Comparison of ENCODE assay signal across 11 cellular contexts in genomic region chr5:141657937-141658545, GRCh38. TPM values are rescaled to one million over a fixed set of nuclear protein-coding genes. Genes with fewer than 3 reads are reported as not detected.
DNase-seq lines count a peak whose midpoint lies in the region; ATAC-seq, FAIRE-seq and TF ChIP-seq lines count a peak whose summit lies in the region.
"Had no signal": no experiment of that assay in that cellular context is flagged by ENCODE, and none has a peak within 500 bp of the region (broad histone marks: within the 10 kb centered on the region; RNA-seq: fewer than 3 reads in every experiment).

No MANE protein-coding gene starts in this region.

- H3K27ac ChIP-seq in astrocyte (ENCODE audit: low read depth, low read length) = peak overlapping the region; percentile 81
- H3K27ac ChIP-seq: BLaER1 had no signal

- H3K4me3 ChIP-seq in astrocyte (ENCODE audit: insufficient read depth, low read depth, low read length) = no peak overlapping the region
- H3K4me3 ChIP-seq in HAP-1 = no peak overlapping the region
- H3K4me3 ChIP-seq: BLaER1 had no signal

- no peaks in the 10 kb centered on the region for H4K20me1 ChIP-seq in astrocyte (ENCODE audit: insufficient read depth, low read length)
- H4K20me1 ChIP-seq: BLaER1 had no signal

- peaks cover 3% of the 10 kb centered on the region for H3K4me1 Mint-ChIP-seq in activated CD4-positive, alpha-beta T cell treated with anti-CD3 and anti-CD28 coated beads, Interleukin-2, amount 10 ng/mL, durations not matched to agents 24 days and 14 days
- H3K4me1 Mint-ChIP-seq in astrocyte (ENCODE audit: low read depth, unreplicated experiment) (peaks cover 22% of the 10 kb centered on the region), immature natural killer cell (peaks cover under 1% of the 10 kb centered on the region in 2 donors)
- H3K4me1 Mint-ChIP-seq in stimulated activated naive B cell treated with anti-CD40 and anti-IgM and Interleukin-4, amounts not matched to agents 10 μg/mL and 1 μg/mL and 100 μg/mL, for 72 hours = no peaks in the 10 kb centered on the region
- peaks cover 0 to 2% (median 1%) of the 10 kb centered on the region in 4 donors for H3K4me1 Mint-ChIP-seq in naive thymus-derived CD8-positive, alpha-beta T cell

- H3K4me2 ChIP-seq in astrocyte (ENCODE audit: low read length) = peak overlapping the region; percentile 49
- H3K4me2 ChIP-seq: BLaER1 had no signal

- no peak for TF ChIP-seq CTCF in astrocyte (IDR thresholded peaks at IDR 0.05; ENCODE audit: insufficient read depth, low read depth, low read length)

- ATAC-seq in HG03139 (IDR thresholded peaks at IDR 0.05; ENCODE audit: unreplicated experiment) = peak; percentile 73
- ATAC-seq in stimulated activated naive B cell treated with anti-CD40 and anti-IgM and Interleukin-4, amounts not matched to agents 10 μg/mL and 1 μg/mL and 100 μg/mL, for 72 hours (replicated peaks) = peak; percentile 55 to 77
- no peak for ATAC-seq in naive thymus-derived CD8-positive, alpha-beta T cell

- no peak overlapping the region for H2AFZ ChIP-seq in astrocyte (ENCODE audit: low read depth, low read length)

- FAIRE-seq in astrocyte (lab: Jason Lieb, UNC) = peak; percentile 95

- no peaks in the 10 kb centered on the region for H3K9me3 Mint-ChIP-seq in activated CD4-positive, alpha-beta T cell treated with anti-CD3 and anti-CD28 coated beads, Interleukin-2, amount 10 ng/mL, durations not matched to agents 24 days and 14 days
- H3K9me3 Mint-ChIP-seq in astrocyte (ENCODE audit: unreplicated experiment) (no peaks in the 10 kb centered on the region), immature natural killer cell (no peaks in the 10 kb centered on the region)
- H3K9me3 Mint-ChIP-seq in stimulated activated naive B cell treated with anti-CD40 and anti-IgM and Interleukin-4, amounts not matched to agents 10 μg/mL and 1 μg/mL and 100 μg/mL, for 72 hours = peaks cover 0 to 2% of the 10 kb centered on the region in 2 donors
- H3K9me3 Mint-ChIP-seq in naive thymus-derived CD8-positive, alpha-beta T cell = no peaks in the 10 kb centered on the region

- H3K27ac Mint-ChIP-seq in activated CD4-positive, alpha-beta T cell treated with anti-CD3 and anti-CD28 coated beads, Interleukin-2, amount 10 ng/mL, durations not matched to agents 24 days and 14 days = peak overlapping the region; percentile 14
- H3K27ac Mint-ChIP-seq in astrocyte (ENCODE audit: unreplicated experiment) = peak overlapping the region; percentile 75
- no peak overlapping the region for H3K27ac Mint-ChIP-seq in stimulated activated naive B cell treated with anti-CD40 and anti-IgM and Interleukin-4, amounts not matched to agents 10 μg/mL and 1 μg/mL and 100 μg/mL, for 72 hours
- peak overlapping the region in 1 of 6 donors; percentile 19 for H3K27ac Mint-ChIP-seq in immature natural killer cell
- no peak overlapping the region for H3K27ac Mint-ChIP-seq in naive thymus-derived CD8-positive, alpha-beta T cell

- POLR2A ChIA-PET in naive thymus-derived CD8-positive, alpha-beta T cell (lab: Charles Lee) = no interaction called here

- peak overlapping the region; percentile 53 for H3K9ac ChIP-seq in astrocyte (ENCODE audit: low read length)
- H3K9ac ChIP-seq: BLaER1 had no signal

- H3K9me3 ChIP-seq in astrocyte (ENCODE audit: insufficient read depth, low read depth, low read length) = no peaks in the 10 kb centered on the region
- no peaks in the 10 kb centered on the region for H3K9me3 ChIP-seq in HAP-1
- H3K9me3 ChIP-seq: BLaER1 had no signal

- intact Hi-C loops in activated CD4-positive, alpha-beta T cell treated with anti-CD3 and anti-CD28 coated beads, Interleukin-2, amount 10 ng/mL, durations not matched to agents 24 days and 14 days (cut with micrococcal nuclease) = no loop called here

- in situ Hi-C loops in HAP-1 (cut with MboI; ENCODE audit: low sequenced_read_pairs) = no loop called here

- no peaks in the 10 kb centered on the region for H3K79me2 ChIP-seq in astrocyte (ENCODE audit: insufficient read depth, low read length)

- no peaks in the 10 kb centered on the region for H3K27me3 ChIP-seq in astrocyte (ENCODE audit: insufficient read depth, low read length)
- no peaks in the 10 kb centered on the region for H3K27me3 ChIP-seq in HAP-1 (ENCODE audit: low read depth)
- H3K27me3 ChIP-seq: BLaER1 had no signal

- H3K36me3 ChIP-seq in astrocyte (ENCODE audit: insufficient read depth, low read length) (peaks cover 13% of the 10 kb centered on the region), HAP-1 (replicated peaks) (peaks cover 3% of the 10 kb centered on the region; the same call in 1 of the 2 replicates)

- peaks cover 8% of the 10 kb centered on the region for H3K36me3 Mint-ChIP-seq in activated CD4-positive, alpha-beta T cell treated with anti-CD3 and anti-CD28 coated beads, Interleukin-2, amount 10 ng/mL, durations not matched to agents 24 days and 14 days (ENCODE audit: low read depth)
- H3K36me3 Mint-ChIP-seq in astrocyte (ENCODE audit: low read depth, unreplicated experiment) (peaks cover 45% of the 10 kb centered on the region), immature natural killer cell (peaks cover 26 to 37% (median 36%) of the 10 kb centered on the region in 3 donors)
- no peaks in the 10 kb centered on the region for H3K36me3 Mint-ChIP-seq in stimulated activated naive B cell treated with anti-CD40 and anti-IgM and Interleukin-4, amounts not matched to agents 10 μg/mL and 1 μg/mL and 100 μg/mL, for 72 hours
- no peaks in the 10 kb centered on the region for H3K36me3 Mint-ChIP-seq in naive thymus-derived CD8-positive, alpha-beta T cell

- H3K27me3 Mint-ChIP-seq in activated CD4-positive, alpha-beta T cell treated with anti-CD3 and anti-CD28 coated beads, Interleukin-2, amount 10 ng/mL, durations not matched to agents 24 days and 14 days = peaks cover 2% of the 10 kb centered on the region
- no peaks in the 10 kb centered on the region for H3K27me3 Mint-ChIP-seq in astrocyte (ENCODE audit: low read depth, unreplicated experiment)
- H3K27me3 Mint-ChIP-seq in stimulated activated naive B cell treated with anti-CD40 and anti-IgM and Interleukin-4, amounts not matched to agents 10 μg/mL and 1 μg/mL and 100 μg/mL, for 72 hours = peaks cover 16 to 22% of the 10 kb centered on the region in 2 donors
- H3K27me3 Mint-ChIP-seq in immature natural killer cell (ENCODE audit: low read depth in 3 of 3) = peaks cover 0 to 4% (median 2%) of the 10 kb centered on the region in 3 donors
- H3K27me3 Mint-ChIP-seq in naive thymus-derived CD8-positive, alpha-beta T cell = peaks cover 0 to 6% (median 0%) of the 10 kb centered on the region in 5 donors

- H3K4me1 ChIP-seq in astrocyte (ENCODE audit: insufficient read depth, low read length) (peaks cover 19% of the 10 kb centered on the region), HAP-1 (no peaks in the 10 kb centered on the region)

- H3K4me3 Mint-ChIP-seq in activated CD4-positive, alpha-beta T cell treated with anti-CD3 and anti-CD28 coated beads, Interleukin-2, amount 10 ng/mL, durations not matched to agents 24 days and 14 days = no peak overlapping the region
- H3K4me3 Mint-ChIP-seq in astrocyte (ENCODE audit: unreplicated experiment) = peak overlapping the region; percentile 43
- no peak overlapping the region for H3K4me3 Mint-ChIP-seq in stimulated activated naive B cell treated with anti-CD40 and anti-IgM and Interleukin-4, amounts not matched to agents 10 μg/mL and 1 μg/mL and 100 μg/mL, for 72 hours
- H3K4me3 Mint-ChIP-seq in immature natural killer cell = no peak overlapping the region
- H3K4me3 Mint-ChIP-seq in naive thymus-derived CD8-positive, alpha-beta T cell = no peak overlapping the region

- no peak for DNase-seq in activated CD4-positive, alpha-beta T cell treated with anti-CD3 and anti-CD28 coated beads, Interleukin-2, amount 10 ng/mL, durations not matched to agents 24 days and 14 days
- no peak for DNase-seq in activated CD4-positive, alpha-beta T cell treated with anti-CD3 and anti-CD28 coated beads for 48 hours
- DNase-seq in astrocyte (ENCODE audit: low read depth) = peak; percentile 94
- no peak for DNase-seq in stimulated activated naive B cell treated with anti-CD40 and anti-IgM and Interleukin-4, amounts not matched to agents 10 μg/mL and 1 μg/mL and 100 μg/mL, for 72 hours
- DNase-seq in immature natural killer cell = no peak
- no peak for DNase-seq in naive thymus-derived CD8-positive, alpha-beta T cell
- no peak for DNase-seq in HAP-1 (ENCODE audit: low spot score in 2 of 2)
- DNase-seq: amygdala, OCI-M1 had no signal

RNA-seq across cellular contexts. Expression of gene FCHSD1, which starts 6.8 kb away (rescaled TPM):
- 33.1 and 34.5 TPM in 2 replicates for total RNA-seq in activated CD4-positive, alpha-beta T cell treated with anti-CD3 and anti-CD28 coated beads, Interleukin-2, amount 10 ng/mL, durations not matched to agents 24 days and 14 days
- 39.4 and 40.6 TPM in 2 replicates for total RNA-seq in astrocyte
- 10 to 100 TPM in 2 of 3 donors, 1 to 10 TPM in 1; 5.9 to 14.7 (median 10.9) TPM for polyA plus RNA-seq in immature natural killer cell
- 100 to 1,000 TPM; 110 to 115 TPM for total RNA-seq in naive thymus-derived CD8-positive, alpha-beta T cell
- 1 to 10 TPM; 8.8 to 9.4 (median 9.3) TPM for polyA plus RNA-seq in naive thymus-derived CD8-positive, alpha-beta T cell

RNA-seq across cellular contexts. Expression of gene RELL2, which starts 21.2 kb away (rescaled TPM):
- total RNA-seq in activated CD4-positive, alpha-beta T cell treated with anti-CD3 and anti-CD28 coated beads, Interleukin-2, amount 10 ng/mL, durations not matched to agents 24 days and 14 days = 24.1 TPM in 2 replicates
- total RNA-seq in astrocyte = 12.2 and 12.9 TPM in 2 replicates
- polyA plus RNA-seq in immature natural killer cell = 1 to 10 TPM; 1.0 to 3.1 (median 1.5) TPM
- 10 to 100 TPM; 22.3 to 23.9 TPM for total RNA-seq in naive thymus-derived CD8-positive, alpha-beta T cell
- 1 to 10 TPM; 2.6 to 3.9 (median 3.4) TPM for polyA plus RNA-seq in naive thymus-derived CD8-positive, alpha-beta T cell

RNA-seq across cellular contexts. Expression of gene HDAC3, which starts 21.4 kb away (rescaled TPM):
- 88.1 and 92.3 TPM in 2 replicates for total RNA-seq in activated CD4-positive, alpha-beta T cell treated with anti-CD3 and anti-CD28 coated beads, Interleukin-2, amount 10 ng/mL, durations not matched to agents 24 days and 14 days
- 60.7 and 63.8 TPM in 2 replicates for total RNA-seq in astrocyte
- 100 to 1,000 TPM in 1 of 3 donors, 10 to 100 TPM in 2; 71.5 to 140 (median 80.6) TPM for polyA plus RNA-seq in immature natural killer cell
- total RNA-seq in naive thymus-derived CD8-positive, alpha-beta T cell = 10 to 100 TPM; 71.1 to 81.6 TPM
- 100 to 1,000 TPM in 1 of 3 donors, 10 to 100 TPM in 2; 85.7 to 100 (median 91.7) TPM for polyA plus RNA-seq in naive thymus-derived CD8-positive, alpha-beta T cell

RNA-seq across cellular contexts. Expression of gene ARAP3, which starts 24.0 kb away (rescaled TPM):
- 9.2 and 10.9 TPM in 2 replicates for total RNA-seq in activated CD4-positive, alpha-beta T cell treated with anti-CD3 and anti-CD28 coated beads, Interleukin-2, amount 10 ng/mL, durations not matched to agents 24 days and 14 days
- 14.9 and 17.4 TPM in 2 replicates for total RNA-seq in astrocyte
- 1 to 10 TPM in 1 of 3 donors, under 1 TPM in 1, not detected in 1; 0.68 to 1.3 TPM for polyA plus RNA-seq in immature natural killer cell
- total RNA-seq in naive thymus-derived CD8-positive, alpha-beta T cell = 10 to 100 TPM; 38.2 to 41.4 TPM
- not detected for polyA plus RNA-seq in naive thymus-derived CD8-positive, alpha-beta T cell

RNA-seq across cellular contexts. Expression of gene DIAPH1, which starts 39.2 kb away (rescaled TPM):
- total RNA-seq in activated CD4-positive, alpha-beta T cell treated with anti-CD3 and anti-CD28 coated beads, Interleukin-2, amount 10 ng/mL, durations not matched to agents 24 days and 14 days = 225 and 232 TPM in 2 replicates
- total RNA-seq in astrocyte = 63.5 and 78.8 TPM in 2 replicates
- polyA plus RNA-seq in immature natural killer cell = 100 to 1,000 TPM; 108 to 187 (median 123) TPM
- 100 to 1,000 TPM; 171 to 183 TPM for total RNA-seq in naive thymus-derived CD8-positive, alpha-beta T cell
- 100 to 1,000 TPM in 1 of 3 donors, 10 to 100 TPM in 2; 87.4 to 105 (median 92.9) TPM for polyA plus RNA-seq in naive thymus-derived CD8-positive, alpha-beta T cell

Comparison
In these comparisons a context has a peak if more than half of its experiments do, and no peak if none do; other contexts are left out.
1. H3K27ac Mint-ChIP-seq: peak in activated CD4-positive, alpha-beta T cell treated with anti-CD3 and anti-CD28 coated beads, Interleukin-2, amount 10 ng/mL, durations not matched to agents 24 days and 14 days (single experiment) and astrocyte (single experiment); none in stimulated activated naive B cell treated with anti-CD40 and anti-IgM and Interleukin-4, amounts not matched to agents 10 μg/mL and 1 μg/mL and 100 μg/mL, for 72 hours (single experiment) and naive thymus-derived CD8-positive, alpha-beta T cell (0 of 10).
2. ATAC-seq: peak in HG03139 (single experiment) and stimulated activated naive B cell treated with anti-CD40 and anti-IgM and Interleukin-4, amounts not matched to agents 10 μg/mL and 1 μg/mL and 100 μg/mL, for 72 hours (2 of 2); none in naive thymus-derived CD8-positive, alpha-beta T cell (0 of 2).